ENCODE assay signal across 1 cellular context in genomic region chr3:61858054-61858453, GRCh38.
TF ChIP-seq lines count a peak whose summit lies in the region.

No MANE protein-coding gene starts in this region.

TF ChIP-seq in HCT116, 20 proteins besides CTCF, POLR2A, EP300 and RAD21 (continued from another document):
- TF ChIP-seq, protein P1, sequence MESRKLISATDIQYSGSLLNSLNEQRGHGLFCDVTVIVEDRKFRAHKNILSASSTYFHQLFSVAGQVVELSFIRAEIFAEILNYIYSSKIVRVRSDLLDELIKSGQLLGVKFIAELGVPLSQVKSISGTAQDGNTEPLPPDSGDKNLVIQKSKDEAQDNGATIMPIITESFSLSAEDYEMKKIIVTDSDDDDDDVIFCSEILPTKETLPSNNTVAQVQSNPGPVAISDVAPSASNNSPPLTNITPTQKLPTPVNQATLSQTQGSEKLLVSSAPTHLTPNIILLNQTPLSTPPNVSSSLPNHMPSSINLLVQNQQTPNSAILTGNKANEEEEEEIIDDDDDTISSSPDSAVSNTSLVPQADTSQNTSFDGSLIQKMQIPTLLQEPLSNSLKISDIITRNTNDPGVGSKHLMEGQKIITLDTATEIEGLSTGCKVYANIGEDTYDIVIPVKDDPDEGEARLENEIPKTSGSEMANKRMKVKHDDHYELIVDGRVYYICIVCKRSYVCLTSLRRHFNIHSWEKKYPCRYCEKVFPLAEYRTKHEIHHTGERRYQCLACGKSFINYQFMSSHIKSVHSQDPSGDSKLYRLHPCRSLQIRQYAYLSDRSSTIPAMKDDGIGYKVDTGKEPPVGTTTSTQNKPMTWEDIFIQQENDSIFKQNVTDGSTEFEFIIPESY (IDR thresholded peaks at IDR 0.05; ENCODE audit: extremely low read depth, insufficient replicate concordance, low read length) = no peak
- TF ChIP-seq SRF (IDR thresholded peaks at IDR 0.05; ENCODE audit: low read depth) = no peak
- TF ChIP-seq EZH2phosphoT487 (IDR thresholded peaks at IDR 0.05; ENCODE audit: borderline replicate concordance) = no peak
- no peak for TF ChIP-seq ELF1 (IDR thresholded peaks at IDR 0.05; ENCODE audit: borderline replicate concordance, low read depth)
- TF ChIP-seq ZNF274 (IDR thresholded peaks at IDR 0.05; ENCODE audit: low read depth, low read length) = no peak
- TF ChIP-seq POLR2AphosphoS5 (IDR thresholded peaks at IDR 0.05; ENCODE audit: low read depth, low read length) = no peak
- TF ChIP-seq TCF7L2 (IDR thresholded peaks at IDR 0.05; ENCODE audit: borderline replicate concordance, extremely low read depth, insufficient read depth, insufficient read length) = no peak
- TF ChIP-seq, protein P2, sequence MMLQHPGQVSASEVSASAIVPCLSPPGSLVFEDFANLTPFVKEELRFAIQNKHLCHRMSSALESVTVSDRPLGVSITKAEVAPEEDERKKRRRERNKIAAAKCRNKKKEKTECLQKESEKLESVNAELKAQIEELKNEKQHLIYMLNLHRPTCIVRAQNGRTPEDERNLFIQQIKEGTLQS (IDR thresholded peaks at IDR 0.05) = no peak
- TF ChIP-seq SIN3A (IDR thresholded peaks at IDR 0.05; ENCODE audit: low read depth) = no peak
- no peak for TF ChIP-seq EZH2 (IDR thresholded peaks at IDR 0.05)
